ENCODE assay signal across 8 cellular contexts in the genomic region with DNA sequence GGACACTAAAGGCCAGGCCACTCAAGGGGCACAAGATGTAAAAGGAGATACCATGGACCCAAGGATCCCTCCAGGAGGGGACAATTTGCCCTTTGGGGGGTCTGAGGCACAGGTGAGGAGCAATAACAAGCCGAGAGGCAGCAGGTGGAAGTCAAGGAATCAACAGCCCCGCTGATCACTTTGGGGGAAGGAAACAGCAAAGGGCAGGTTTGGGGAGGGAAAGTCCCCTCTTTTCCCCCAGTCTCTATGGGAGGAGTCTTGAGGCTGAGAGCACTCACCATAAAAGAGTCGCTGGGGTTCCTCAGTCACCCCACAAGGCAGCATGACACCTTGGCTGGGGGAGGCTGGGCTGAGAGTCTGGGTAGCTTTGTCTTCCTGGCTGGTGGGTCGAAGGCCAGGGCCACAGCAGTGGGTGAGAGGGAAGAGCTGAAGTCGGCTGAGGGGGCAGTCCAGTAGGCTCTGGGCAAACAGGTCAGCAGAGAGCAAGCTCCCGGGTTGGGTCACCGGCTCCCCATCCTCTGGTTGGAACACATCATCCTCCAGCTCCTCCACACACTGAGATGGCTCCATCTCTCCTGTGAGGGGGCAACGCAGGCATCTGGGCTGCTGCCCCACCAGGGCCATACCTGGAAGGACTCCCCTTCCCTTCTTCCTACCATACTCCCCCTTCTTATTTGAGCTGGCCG. TPM values are rescaled to one million over a fixed set of nuclear protein-coding genes. Genes with fewer than 3 reads are reported as not detected.
DNase-seq lines count a peak whose midpoint lies in the region; ATAC-seq and TF ChIP-seq lines count a peak whose summit lies in the region.

No MANE protein-coding gene starts in this region.

- H3K9me3 ChIP-seq in naive thymus-derived CD4-positive, alpha-beta T cell (ENCODE audit: control insufficient read depth in 2 of 3, low read length in 3 of 3): no peaks in the 10 kb centered on the region

- peaks cover 0 to 1% (median 0%) of the 10 kb centered on the region in 11 donors for H3K9me3 Mint-ChIP-seq in naive thymus-derived CD4-positive, alpha-beta T cell

- ATAC-seq in GM21390 (IDR thresholded peaks at IDR 0.05; ENCODE audit: unreplicated experiment) (peak; percentile 18), GM19035 (IDR thresholded peaks at IDR 0.05; ENCODE audit: unreplicated experiment) (no peak)
- peak; percentile 23 for ATAC-seq in naive thymus-derived CD4-positive, alpha-beta T cell

- H3K4me3 ChIP-seq in naive thymus-derived CD4-positive, alpha-beta T cell (ENCODE audit: low read length): peak overlapping the region; percentile 63

- peak overlapping the region in 9 of 10 donors; percentile 0 to 99 (median 79) for H3K4me3 Mint-ChIP-seq in naive thymus-derived CD4-positive, alpha-beta T cell

- H3K27ac ChIP-seq in 22Rv1: peak overlapping the region; percentile 93
- no peak overlapping the region for H3K27ac ChIP-seq in naive thymus-derived CD4-positive, alpha-beta T cell (ENCODE audit: low read depth, low read length)

- H3K27me3 ChIP-seq in naive thymus-derived CD4-positive, alpha-beta T cell (ENCODE audit: control insufficient read depth in 2 of 2, insufficient read depth in 2 of 2, low read length in 2 of 2): no peaks in the 10 kb centered on the region

- DNase-seq in activated T-cell treated with anti-CD3 and anti-CD28 coated beads for 48 hours (ENCODE audit: low read depth) (peak; percentile 23), DMS 273 treated with DMSO at 0.1 percent for 48 hours (lab: John Stamatoyannopoulos, UW) (no peak), A172 (ENCODE audit: low spot score) (no peak), DMS79 (lab: John Stamatoyannopoulos, UW) (no peak)
- DNase-seq in naive thymus-derived CD4-positive, alpha-beta T cell: peak in 1 of 9 donors; percentile 46

- no peak for TF ChIP-seq CTCF in 22Rv1 (IDR thresholded peaks at IDR 0.05)

- H3K27me3 Mint-ChIP-seq in naive thymus-derived CD4-positive, alpha-beta T cell: peaks cover 0 to 5% (median 0%) of the 10 kb centered on the region in 5 donors

- H3K36me3 Mint-ChIP-seq in naive thymus-derived CD4-positive, alpha-beta T cell: peaks cover 0 to 17% (median 0%) of the 10 kb centered on the region in 5 donors

- peaks cover 43 to 66% (median 58%) of the 10 kb centered on the region in 7 donors for H3K4me1 Mint-ChIP-seq in naive thymus-derived CD4-positive, alpha-beta T cell

- intact Hi-C loops in naive thymus-derived CD4-positive, alpha-beta T cell (cut with micrococcal nuclease): loop anchor here (1.0 to 5.0 kb wide), 4 partner anchors 60 to 318 kb away; a partner anchor contains a TSS

- peaks cover 34 to 41% of the 10 kb centered on the region in 2 donors for H3K4me1 ChIP-seq in naive thymus-derived CD4-positive, alpha-beta T cell (ENCODE audit: control insufficient read depth in 2 of 2, insufficient read depth in 2 of 2, low read length in 2 of 2)

- CTCF ChIA-PET in naive thymus-derived CD4-positive, alpha-beta T cell (lab: Charles Lee): interaction anchor here (0.5 to 7.7 kb wide), 18 partner anchors 9 to 320 kb away, joined by 3 to 69 read pairs (median 4); no protein-coding TSS in a partner anchor

- peak overlapping the region in 6 of 9 donors; percentile 21 to 90 (median 68) for H3K27ac Mint-ChIP-seq in naive thymus-derived CD4-positive, alpha-beta T cell

- H3K36me3 ChIP-seq in naive thymus-derived CD4-positive, alpha-beta T cell (ENCODE audit: control insufficient read depth in 2 of 3, insufficient read depth in 3 of 3, low read length in 3 of 3): no peaks in the 10 kb centered on the region

- POLR2A ChIA-PET in naive thymus-derived CD4-positive, alpha-beta T cell (lab: Charles Lee): interaction anchor here (0.9 to 4.2 kb wide), 4 partner anchors 18 to 69 kb away, joined by 3 to 18 read pairs (median 4); no protein-coding TSS in a partner anchor

RNA-seq across cellular contexts. Expression of a gene that starts 3.0 kb away (rescaled TPM):
- 10 to 100 TPM in 4 of 5 experiments, 1 to 10 TPM in 1; 7.7 to 31.1 (median 19.6) TPM for total RNA-seq in naive thymus-derived CD4-positive, alpha-beta T cell
- polyA plus RNA-seq in naive thymus-derived CD4-positive, alpha-beta T cell: 1 to 10 TPM; 1.5 to 2.9 TPM
- 0.83 and 1.8 TPM in 2 replicates for total RNA-seq in A172 (2014; rRNA removed; shearing (Covaris generic))

RNA-seq across cellular contexts. Expression of a gene that starts 55.2 kb away (rescaled TPM):
- 10 to 100 TPM in 1 of 5 experiments, 1 to 10 TPM in 2, under 1 TPM in 2; 0.41 to 55.7 (median 1.2) TPM for total RNA-seq in naive thymus-derived CD4-positive, alpha-beta T cell
- not detected for polyA plus RNA-seq in naive thymus-derived CD4-positive, alpha-beta T cell
- 73.0 and 82.1 TPM in 2 replicates for total RNA-seq in A172 (2014; rRNA removed; shearing (Covaris generic))
